In genomic region chr1:174954686-174955669, GRCh38 we compare ENCODE assay signal across 10 cellular contexts. TPM values are rescaled to one million over a fixed set of nuclear protein-coding genes. Genes with fewer than 3 reads are reported as not detected.
DNase-seq lines count a peak whose midpoint lies in the region; ATAC-seq and TF ChIP-seq lines count a peak whose summit lies in the region.
"Had no signal": no experiment of that assay in that cellular context is flagged by ENCODE, and none has a peak within 500 bp of the region (broad histone marks: within the 10 kb centered on the region; RNA-seq: fewer than 3 reads in every experiment).

No MANE protein-coding gene starts in this region.

- intact Hi-C loops in CD14-positive monocyte (cut with micrococcal nuclease) = no loop called here
- intact Hi-C loops in esophagus muscularis mucosa (cut with DNase I) = no loop called here

- peak overlapping the region in 1 of 2 donors; percentile 43 for H3K4me3 Mint-ChIP-seq in CD14-positive monocyte

- no peak for ATAC-seq in GM21717 (IDR thresholded peaks at IDR 0.05; ENCODE audit: unreplicated experiment)

- H3K4me3 ChIP-seq in esophagus muscularis mucosa = no peak overlapping the region
- H3K4me3 ChIP-seq: SJCRH30 had no signal

- no peak for DNase-seq in CD14-positive monocyte (ENCODE audit: low spot score)
- peak; percentile 29 to 34 for DNase-seq in Kasumi-1 (lab: John Stamatoyannopoulos, UW)
- DNase-seq in NCI-H774 (lab: John Stamatoyannopoulos, UW) = peak; percentile 74
- DNase-seq in esophagus muscularis mucosa (ENCODE audit: extremely low spot score) = no peak
- no peak for DNase-seq in NCI-H82 (lab: John Stamatoyannopoulos, UW)
- DNase-seq in activated T-cell treated with anti-CD3 and anti-CD28 coated beads for 4 hours = no peak
- no peak for DNase-seq in stimulated activated naive CD4-positive, alpha-beta T cell (lab: John Stamatoyannopoulos, UW)

- TF ChIP-seq POLR2A in esophagus muscularis mucosa (IDR thresholded peaks at IDR 0.05; ENCODE audit: low read depth) = no peak

- no peak for TF ChIP-seq CTCF in CD14-positive monocyte (IDR thresholded peaks at IDR 0.05)
- no peak for TF ChIP-seq CTCF in esophagus muscularis mucosa (IDR thresholded peaks at IDR 0.05)

- H3K4me1 Mint-ChIP-seq in CD14-positive monocyte = peaks cover 39% of the 10 kb centered on the region

- H3K27me3 ChIP-seq in esophagus muscularis mucosa = no peaks in the 10 kb centered on the region
- H3K27me3 ChIP-seq: SJCRH30 had no signal

- peaks cover 0 to 3% (median 0%) of the 10 kb centered on the region in 7 donors for H3K9me3 Mint-ChIP-seq in CD14-positive monocyte

- peaks cover 7% of the 10 kb centered on the region in 2 donors for H3K36me3 Mint-ChIP-seq in CD14-positive monocyte

- peaks cover 15 to 24% (median 19%) of the 10 kb centered on the region in 4 donors for H3K4me1 ChIP-seq in esophagus muscularis mucosa

- peaks cover 0 to 7% (median 0%) of the 10 kb centered on the region in 4 donors for H3K36me3 ChIP-seq in esophagus muscularis mucosa
- H3K36me3 ChIP-seq: SJCRH30 had no signal

- WGBS in esophagus muscularis mucosa = 18% methylated on average over 3 of the region's 3 CpGs

- H3K27me3 Mint-ChIP-seq in CD14-positive monocyte (ENCODE audit: low read depth in 3 of 3) = no peaks in the 10 kb centered on the region

- H3K9me3 ChIP-seq in esophagus muscularis mucosa = no peaks in the 10 kb centered on the region
- H3K9me3 ChIP-seq: SJCRH30 had no signal

- TF ChIP-seq EP300 in esophagus muscularis mucosa (IDR thresholded peaks at IDR 0.05) = no peak

- peak overlapping the region; percentile 72 to 90 (median 85) for H3K27ac Mint-ChIP-seq in CD14-positive monocyte

- H3K27ac ChIP-seq in esophagus muscularis mucosa (replicated peaks in 1 of 4) = peak overlapping the region; percentile 10 to 47 (median 34)
- H3K27ac ChIP-seq: C4-2B, SJCRH30 had no signal

RNA-seq across cellular contexts. Expression of gene CACYBP, which starts 44.8 kb away (rescaled TPM):
- 10 to 100 TPM; 74.8 to 86.9 TPM for polyA plus RNA-seq in CD14-positive monocyte
- total RNA-seq in esophagus muscularis mucosa = 100 to 1,000 TPM in 2 of 4 donors, 10 to 100 TPM in 2; 48.5 to 125 (median 94.7) TPM

Comparison
In these comparisons a context has a peak if more than half of its experiments do, and no peak if none do; other contexts are left out.
1. DNase-seq: peak in Kasumi-1 (2 of 2) and NCI-H774 (single experiment); none in CD14-positive monocyte (single experiment), esophagus muscularis mucosa (single experiment), NCI-H82 (single experiment), activated T-cell treated with anti-CD3 and anti-CD28 coated beads for 4 hours (single experiment) and stimulated activated naive CD4-positive, alpha-beta T cell (0 of 6).